8 cellular contexts compared by ENCODE assay signal in the genomic region with DNA sequence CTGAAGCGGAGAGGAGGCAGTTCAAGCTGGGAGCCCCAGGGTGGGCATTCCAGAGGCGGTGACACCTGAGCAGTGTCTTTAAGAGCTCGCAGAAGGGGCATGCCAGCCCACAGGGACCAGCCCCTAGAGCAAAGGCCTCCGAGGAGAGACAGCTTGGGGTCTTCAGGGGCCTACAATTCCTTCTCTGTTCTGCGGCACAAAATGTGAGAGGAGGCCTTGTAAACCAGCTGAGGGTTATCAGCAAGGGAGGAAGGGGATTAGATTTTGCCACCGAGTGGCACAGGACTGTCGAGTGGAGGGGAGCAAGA. TPM values are rescaled to one million over a fixed set of nuclear protein-coding genes. Genes with fewer than 3 reads are reported as not detected.
DNase-seq lines count a peak whose midpoint lies in the region; ATAC-seq, FAIRE-seq and TF ChIP-seq lines count a peak whose summit lies in the region.

No MANE protein-coding gene starts in this region.

- H3K27ac ChIP-seq in CD4-positive, alpha-beta T cell (ENCODE audit: low read depth, low read length) = peak overlapping the region; percentile 72
- H3K27ac ChIP-seq in OCI-LY7 (ENCODE audit: low read depth, low read length, poor library complexity, severe bottlenecking) = peak overlapping the region; percentile 48
- peak overlapping the region; percentile 33 for H3K27ac ChIP-seq in endothelial cell of umbilical vein (ENCODE audit: insufficient read depth, low read depth, low read length)
- peak overlapping the region; percentile 80 for H3K27ac ChIP-seq in neutrophil

- no peak for ATAC-seq in CD4-positive, alpha-beta T cell (ENCODE audit: poor library complexity)

- peak overlapping the region; percentile 89 for H3K4me3 Mint-ChIP-seq in CD4-positive, alpha-beta T cell

- no peaks in the 10 kb centered on the region for H3K9me2 ChIP-seq in OCI-LY7 (ENCODE audit: insufficient read depth, low read length)

- H3K4me3 ChIP-seq in OCI-LY7 (ENCODE audit: low read depth, low read length, poor library complexity, severe bottlenecking) (peak overlapping the region; percentile 86), endothelial cell of umbilical vein (replicated peaks in 1 of 3; ENCODE audit: insufficient read depth in 1 of 3, low read depth in 1 of 3, low read length in 3 of 3) (peak overlapping the region; percentile 10 to 63 (median 47)), neutrophil (ENCODE audit: low read depth in 1 of 2, low read length in 1 of 2) (peak overlapping the region; percentile 84 to 98)

- no peaks in the 10 kb centered on the region for H3K9me3 Mint-ChIP-seq in CD4-positive, alpha-beta T cell

- H3K27me3 ChIP-seq in CD4-positive, alpha-beta T cell (ENCODE audit: control insufficient read depth, insufficient read depth, low read length) = no peaks in the 10 kb centered on the region
- no peaks in the 10 kb centered on the region for H3K27me3 ChIP-seq in endothelial cell of umbilical vein (ENCODE audit: control insufficient read depth in 2 of 2, insufficient read depth in 2 of 2, low read length in 2 of 2)
- H3K27me3 ChIP-seq in neutrophil = peaks cover 4% of the 10 kb centered on the region

- CTCF ChIA-PET in CD4-positive, alpha-beta T cell (lab: Charles Lee) = interaction anchor here (0.6 to 3.9 kb wide), 5 partner anchors 9 to 64 kb away, joined by 3 to 29 read pairs (median 15); a partner anchor contains a TSS
- CTCF ChIA-PET in OCI-LY7 (lab: Charles Lee; ENCODE audit: unreplicated experiment) = interaction anchor here (0.9 to 4.5 kb wide), 3 partner anchors 9 to 27 kb away, joined by 4 to 35 read pairs (median 4); a partner anchor contains a TSS
- CTCF ChIA-PET in endothelial cell of umbilical vein (lab: Charles Lee) = interaction anchor here (1.1 to 2.7 kb wide), 9 partner anchors 8 to 235 kb away, joined by 3 to 18 read pairs (median 8); a partner anchor contains a TSS

- no peaks in the 10 kb centered on the region for H3K27me3 Mint-ChIP-seq in CD4-positive, alpha-beta T cell

- peaks cover 20% of the 10 kb centered on the region for H3K79me2 ChIP-seq in OCI-LY7 (ENCODE audit: insufficient read depth, low read depth, low read length)
- H3K79me2 ChIP-seq in endothelial cell of umbilical vein (ENCODE audit: control insufficient read depth, insufficient read depth, low read length) = peaks cover 19% of the 10 kb centered on the region

- H3K4me2 ChIP-seq in OCI-LY7 (ENCODE audit: low read length) (peak overlapping the region; percentile 92), endothelial cell of umbilical vein (ENCODE audit: insufficient read depth, low read length) (peak overlapping the region; percentile 64)

- TF ChIP-seq CTCF in CD4-positive, alpha-beta T cell (IDR thresholded peaks at IDR 0.05) = no peak
- no peak for TF ChIP-seq CTCF in OCI-LY7 (conservative IDR thresholded peaks at IDR 0.05; ENCODE audit: low read length)
- TF ChIP-seq CTCF in endothelial cell of umbilical vein (IDR thresholded peaks at IDR 0.05; ENCODE audit: extremely low read depth in 1 of 2, insufficient read depth in 1 of 2, low read depth in 1 of 2, low read length in 2 of 2) = no peak
- no peak for TF ChIP-seq CTCF in neutrophil (IDR thresholded peaks at IDR 0.05)

- TF ChIP-seq POLR2A in endothelial cell of umbilical vein (IDR thresholded peaks at IDR 0.05; ENCODE audit: low read depth, low read length) = no peak

- no peak for DNase-seq in CD4-positive, alpha-beta T cell
- DNase-seq in OCI-LY7 (ENCODE audit: low spot score) (no peak), endothelial cell of umbilical vein (ENCODE audit: low read depth, low spot score) (no peak), DMS79 (lab: John Stamatoyannopoulos, UW) (no peak), LoVo (ENCODE audit: low spot score) (no peak), germinal center (ENCODE audit: low spot score) (no peak), NCI-H524 treated with DMSO at 0.1 percent for 48 hours (lab: John Stamatoyannopoulos, UW) (no peak)

- no peaks in the 10 kb centered on the region for H4K20me1 ChIP-seq in OCI-LY7 (ENCODE audit: insufficient read depth, low read length)
- H4K20me1 ChIP-seq in endothelial cell of umbilical vein (replicated peaks; ENCODE audit: control insufficient read depth, extremely low read depth, insufficient read depth, low read length) = no peaks in the 10 kb centered on the region

- H3K9me3 ChIP-seq in CD4-positive, alpha-beta T cell (ENCODE audit: control insufficient read depth, low read length) = no peaks in the 10 kb centered on the region
- H3K9me3 ChIP-seq in OCI-LY7 (ENCODE audit: low read length) (no peaks in the 10 kb centered on the region), endothelial cell of umbilical vein (replicated peaks; ENCODE audit: control insufficient read depth, insufficient read depth, low read length) (no peaks in the 10 kb centered on the region), neutrophil (no peaks in the 10 kb centered on the region)

- H3K36me3 ChIP-seq in OCI-LY7 (ENCODE audit: insufficient read depth, low read length) = peaks cover 21% of the 10 kb centered on the region; the same call in 1 of the 2 replicates
- H3K36me3 ChIP-seq in endothelial cell of umbilical vein (ENCODE audit: control insufficient read depth in 2 of 2, extremely low read depth in 1 of 2, insufficient read depth in 2 of 2, low read length in 2 of 2) = peaks cover 0 to 2% of the 10 kb centered on the region in 2 experiments
- H3K36me3 ChIP-seq in neutrophil = no peaks in the 10 kb centered on the region

- peaks cover 42% of the 10 kb centered on the region for H3K4me1 Mint-ChIP-seq in CD4-positive, alpha-beta T cell (ENCODE audit: low read depth)

- peaks cover 14% of the 10 kb centered on the region for H3K36me3 Mint-ChIP-seq in CD4-positive, alpha-beta T cell (ENCODE audit: low read depth)

- no TSS peak for BruUV-seq in OCI-LY7 (replicated peaks; lab: Mats Ljungman, UMichigan)
- TSS peak; percentile 47 for BruUV-seq in endothelial cell of umbilical vein (replicated peaks; lab: Mats Ljungman, UMichigan)

- intact Hi-C loops in CD4-positive, alpha-beta T cell (cut with DNase I, micrococcal nuclease) = loop anchor here (2.0 to 10.0 kb wide), 4 partner anchors 25 to 583 kb away; a partner anchor contains a TSS
- intact Hi-C loops in OCI-LY7 (cut with micrococcal nuclease; ENCODE audit: unreplicated experiment) (loop anchor here (1.0 kb wide), 1 partner anchor 8 kb away; a partner anchor contains a TSS), endothelial cell of umbilical vein (cut with micrococcal nuclease) (no loop called here)

- dilution Hi-C loops in endothelial cell of umbilical vein (cut with MboI; ENCODE audit: extremely low pct_ligation_motif_present, low sequenced_read_pairs) = no loop called here

- no peaks in the 10 kb centered on the region for H3K9me1 ChIP-seq in endothelial cell of umbilical vein (replicated peaks; ENCODE audit: control insufficient read depth, extremely low read depth, insufficient read depth, low read length)

- FAIRE-seq in endothelial cell of umbilical vein (lab: Jason Lieb, UNC) = no peak

- peak overlapping the region; percentile 53 for H3K9ac ChIP-seq in endothelial cell of umbilical vein (replicated peaks; ENCODE audit: extremely low read depth, insufficient read depth, low read length)

- POLR2A ChIA-PET in CD4-positive, alpha-beta T cell (lab: Charles Lee) = interaction anchor here (0.6 to 5.0 kb wide), 19 partner anchors 9 to 1348 kb away, joined by 3 to 84 read pairs (median 5); a partner anchor contains a TSS
- POLR2A ChIA-PET in OCI-LY7 (lab: Charles Lee) = interaction anchor here (0.6 to 7.3 kb wide), 10 partner anchors 9 to 516 kb away, joined by 3 to 66 read pairs (median 4); a partner anchor contains a TSS
- POLR2A ChIA-PET in endothelial cell of umbilical vein (lab: Charles Lee) = interaction anchor here (1.2 to 1.3 kb wide), 2 partner anchors 9 to 27 kb away, joined by 3 to 7 read pairs; a partner anchor contains a TSS

- H2AFZ ChIP-seq in OCI-LY7 (ENCODE audit: low read length) (peak overlapping the region; percentile 86), endothelial cell of umbilical vein (ENCODE audit: low read depth, low read length) (peak overlapping the region; percentile 86)

- peak overlapping the region; percentile 89 for H3K27ac Mint-ChIP-seq in CD4-positive, alpha-beta T cell

- H3K4me1 ChIP-seq in OCI-LY7 (ENCODE audit: insufficient read depth, low read length, poor library complexity, severe bottlenecking) = peaks cover 24% of the 10 kb centered on the region
- peaks cover 16% of the 10 kb centered on the region for H3K4me1 ChIP-seq in endothelial cell of umbilical vein (ENCODE audit: control insufficient read depth, extremely low read depth, insufficient read depth, low read length)
- peaks cover 17 to 19% of the 10 kb centered on the region in 2 experiments for H3K4me1 ChIP-seq in neutrophil (ENCODE audit: control insufficient read depth in 1 of 2, insufficient read depth in 1 of 2, low read depth in 1 of 2, low read length in 1 of 2)

RNA-seq across cellular contexts. Expression of a gene that starts 0.5 kb away (rescaled TPM):
- 10 to 100 TPM; 11.7 to 12.1 TPM for total RNA-seq in CD4-positive, alpha-beta T cell
- total RNA-seq in OCI-LY7 (2014; rRNA removed; shearing (Covaris generic)) = 97.2 and 103 TPM in 2 replicates
- 110 TPM in 2 replicates for total RNA-seq in OCI-LY7 (2022)
- total RNA-seq in endothelial cell of umbilical vein = 74.1 and 81.2 TPM in 2 replicates
- polyA plus RNA-seq in endothelial cell of umbilical vein = 78.4 and 83.5 TPM in 2 replicates
- 93.9 and 95.3 TPM in 2 replicates for polyA plus RNA-seq in endothelial cell of umbilical vein (2011; cell fraction: cytosol; rRNA removed)
- 24.7 and 27.2 TPM in 2 replicates for polyA plus RNA-seq in endothelial cell of umbilical vein (2011; cell fraction: nucleus; rRNA removed)
- polyA plus RNA-seq in endothelial cell of umbilical vein (2012) = 80.0 and 89.4 TPM in 2 replicates
- 61.6 and 63.3 TPM in 2 replicates for polyA minus RNA-seq in endothelial cell of umbilical vein
- 98.6 TPM for polyA minus RNA-seq in endothelial cell of umbilical vein (2011; cell fraction: cytosol; rRNA and poly(A)+ RNA removed)
- 15.2 and 20.8 TPM in 2 replicates for polyA minus RNA-seq in endothelial cell of umbilical vein (2011; cell fraction: nucleus; rRNA and poly(A)+ RNA removed)

RNA-seq across cellular contexts. Expression of a gene that starts 8.4 kb away (rescaled TPM):
- 100 to 1,000 TPM; 115 TPM for total RNA-seq in CD4-positive, alpha-beta T cell
- total RNA-seq in OCI-LY7 (2014; rRNA removed; shearing (Covaris generic)) = 78.2 and 90.9 TPM in 2 replicates
- 61.2 and 62.5 TPM in 2 replicates for total RNA-seq in OCI-LY7 (2022)
- total RNA-seq in endothelial cell of umbilical vein = 30.0 and 36.6 TPM in 2 replicates
- polyA plus RNA-seq in endothelial cell of umbilical vein = 58.5 and 61.3 TPM in 2 replicates
- polyA plus RNA-seq in endothelial cell of umbilical vein (2011; cell fraction: cytosol; rRNA removed) = 22.5 and 25.6 TPM in 2 replicates
- polyA plus RNA-seq in endothelial cell of umbilical vein (2011; cell fraction: nucleus; rRNA removed) = 240 and 284 TPM in 2 replicates
- 23.6 and 34.5 TPM in 2 replicates for polyA plus RNA-seq in endothelial cell of umbilical vein (2012)
- 29.7 and 32.3 TPM in 2 replicates for polyA minus RNA-seq in endothelial cell of umbilical vein
- polyA minus RNA-seq in endothelial cell of umbilical vein (2011; cell fraction: cytosol; rRNA and poly(A)+ RNA removed) = 8.6 TPM
- polyA minus RNA-seq in endothelial cell of umbilical vein (2011; cell fraction: nucleus; rRNA and poly(A)+ RNA removed) = 41.9 and 46.0 TPM in 2 replicates

RNA-seq across cellular contexts. Expression of a gene that starts 9.2 kb away (rescaled TPM):
- total RNA-seq in CD4-positive, alpha-beta T cell = under 1 TPM; 0.25 to 0.34 TPM
- 1.4 and 1.9 TPM in 2 replicates for total RNA-seq in OCI-LY7 (2014; rRNA removed; shearing (Covaris generic))
- total RNA-seq in OCI-LY7 (2022) (0.38 and 0.44 TPM in 2 replicates), endothelial cell of umbilical vein (not detected in 2 replicates)
- not detected in 2 replicates for polyA plus RNA-seq in endothelial cell of umbilical vein
- 0.06 TPM in 1 of 2 replicates, not detected in the other for polyA plus RNA-seq in endothelial cell of umbilical vein (2011; cell fraction: cytosol; rRNA removed)
- polyA plus RNA-seq in endothelial cell of umbilical vein (2011; cell fraction: nucleus; rRNA removed) = not detected in 2 replicates
- not detected in 2 replicates for polyA plus RNA-seq in endothelial cell of umbilical vein (2012)
- not detected in 2 replicates for polyA minus RNA-seq in endothelial cell of umbilical vein
- 0.72 TPM for polyA minus RNA-seq in endothelial cell of umbilical vein (2011; cell fraction: cytosol; rRNA and poly(A)+ RNA removed)
- polyA minus RNA-seq in endothelial cell of umbilical vein (2011; cell fraction: nucleus; rRNA and poly(A)+ RNA removed) = not detected in 2 replicates

RNA-seq across cellular contexts. Expression of a gene that starts 13.9 kb away (rescaled TPM):
- 100 to 1,000 TPM; 117 TPM for total RNA-seq in CD4-positive, alpha-beta T cell
- 16.2 and 16.7 TPM in 2 replicates for total RNA-seq in OCI-LY7 (2014; rRNA removed; shearing (Covaris generic))
- 20.1 and 29.2 TPM in 2 replicates for total RNA-seq in OCI-LY7 (2022)
- total RNA-seq in endothelial cell of umbilical vein = 13.6 and 15.3 TPM in 2 replicates
- polyA plus RNA-seq in endothelial cell of umbilical vein = 18.6 and 22.5 TPM in 2 replicates
- 7.2 and 10.3 TPM in 2 replicates for polyA plus RNA-seq in endothelial cell of umbilical vein (2011; cell fraction: cytosol; rRNA removed)
- 49.6 and 67.6 TPM in 2 replicates for polyA plus RNA-seq in endothelial cell of umbilical vein (2011; cell fraction: nucleus; rRNA removed)
- polyA plus RNA-seq in endothelial cell of umbilical vein (2012) = 5.0 and 9.8 TPM in 2 replicates
- polyA minus RNA-seq in endothelial cell of umbilical vein = 6.8 and 10.8 TPM in 2 replicates
- 2.8 TPM for polyA minus RNA-seq in endothelial cell of umbilical vein (2011; cell fraction: cytosol; rRNA and poly(A)+ RNA removed)
- 12.5 and 16.8 TPM in 2 replicates for polyA minus RNA-seq in endothelial cell of umbilical vein (2011; cell fraction: nucleus; rRNA and poly(A)+ RNA removed)

RNA-seq across cellular contexts. Expression of a gene that starts 17.8 kb away (rescaled TPM):
- 10 to 100 TPM; 81.5 to 84.4 TPM for total RNA-seq in CD4-positive, alpha-beta T cell
- total RNA-seq in OCI-LY7 (2014; rRNA removed; shearing (Covaris generic)) = 79.7 and 80.3 TPM in 2 replicates
- total RNA-seq in OCI-LY7 (2022) (84.2 and 96.3 TPM in 2 replicates), endothelial cell of umbilical vein (91.0 and 93.3 TPM in 2 replicates)
- 170 TPM in 2 replicates for polyA plus RNA-seq in endothelial cell of umbilical vein
- 163 and 168 TPM in 2 replicates for polyA plus RNA-seq in endothelial cell of umbilical vein (2011; cell fraction: cytosol; rRNA removed)
- polyA plus RNA-seq in endothelial cell of umbilical vein (2011; cell fraction: nucleus; rRNA removed) = 101 and 104 TPM in 2 replicates
- 117 and 131 TPM in 2 replicates for polyA plus RNA-seq in endothelial cell of umbilical vein (2012)
- 61.0 and 79.4 TPM in 2 replicates for polyA minus RNA-seq in endothelial cell of umbilical vein
- 26.2 TPM for polyA minus RNA-seq in endothelial cell of umbilical vein (2011; cell fraction: cytosol; rRNA and poly(A)+ RNA removed)
- 19.7 and 32.8 TPM in 2 replicates for polyA minus RNA-seq in endothelial cell of umbilical vein (2011; cell fraction: nucleus; rRNA and poly(A)+ RNA removed)
